ENCODE assay signal across 5 cellular contexts in the genomic region with DNA sequence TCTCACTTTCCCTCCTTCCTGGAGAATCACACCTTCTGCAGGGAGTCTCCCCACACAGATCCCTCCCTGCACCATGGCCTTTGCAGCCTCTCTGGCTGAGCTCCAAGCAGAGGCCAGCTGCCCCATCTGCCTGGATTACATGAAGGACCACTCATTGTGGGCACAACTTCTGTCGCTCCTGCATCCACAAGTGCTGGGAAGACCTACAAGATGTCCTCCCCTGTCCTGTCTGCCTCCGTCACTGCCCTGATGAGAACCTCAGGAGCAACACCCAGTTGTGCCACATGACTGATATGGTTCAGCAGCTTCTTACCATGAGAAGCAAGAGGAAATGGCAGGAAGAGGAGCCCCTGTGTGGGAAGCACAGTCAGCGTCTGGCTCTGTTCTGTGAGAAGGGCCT. TPM values are rescaled to one million over a fixed set of nuclear protein-coding genes. Genes with fewer than 3 reads are reported as not detected.
"Had no signal": no experiment of that assay in that cellular context is flagged by ENCODE, and none has a peak within 500 bp of the region (broad histone marks: within the 10 kb centered on the region; RNA-seq: fewer than 3 reads in every experiment).

No MANE protein-coding gene starts in this region.

RNA-seq across cellular contexts. Expression of gene TRIM61, which starts 29.5 kb away (rescaled TPM):
- total RNA-seq: lung microvascular endothelial cell, myocyte, osteocyte, suprapubic skin had no signal
- polyA plus RNA-seq: neural cell had no signal
